ENCODE assay signal across 17 cellular contexts in genomic region chr6:81263531-81264168, GRCh38.
DNase-seq lines count a peak whose midpoint lies in the region; ATAC-seq, FAIRE-seq and TF ChIP-seq lines count a peak whose summit lies in the region.
"Had no signal": no experiment of that assay in that cellular context is flagged by ENCODE, and none has a peak within 500 bp of the region (broad histone marks: within the 10 kb centered on the region; RNA-seq: fewer than 3 reads in every experiment).

No MANE protein-coding gene starts in this region.

- intact Hi-C loops in HepG2 (cut with micrococcal nuclease; ENCODE audit: unreplicated experiment) (no loop called here), right lobe of liver (cut with DNase I) (no loop called here), sciatic nerve (cut with DNase I) (no loop called here), aorta (cut with DNase I) (no loop called here)

- CTCF ChIA-PET in HepG2 (lab: Yijun Ruan, JAX; ENCODE audit: low intra/inter-chr PET ratio, low total read pairs): no interaction called here

- H3K27me3 ChIP-seq in HepG2 (ENCODE audit: control insufficient read depth in 1 of 2, insufficient read depth in 2 of 2, low read length in 2 of 2) (no peaks in the 10 kb centered on the region; a peak in 1 of 5 replicates), right lobe of liver (no peaks in the 10 kb centered on the region), aorta (ENCODE audit: control insufficient read depth in 1 of 2, insufficient read depth in 2 of 2, low read length in 1 of 2) (no peaks in the 10 kb centered on the region)
- H3K27me3 ChIP-seq: BE2C had no signal

- no peak overlapping the region for H3K9ac ChIP-seq in HepG2 (ENCODE audit: insufficient read depth, low read depth, low read length)

- H2AFZ ChIP-seq in HepG2 (ENCODE audit: low read length): no peak overlapping the region

- DNase-seq in HepG2 (ENCODE audit: low spot score) (no peak), right lobe of liver (no peak), left lobe of liver (ENCODE audit: low spot score) (peak; percentile 40), sciatic nerve (ENCODE audit: low spot score) (peak; percentile 44), aorta (peak; percentile 30 to 61), NCI-H510A (lab: John Stamatoyannopoulos, UW) (no peak), AG20443 (ENCODE audit: low spot score) (no peak)
- DNase-seq: BE2C, DMS153, DMS79 treated with DMSO at 0.1 percent for 48 hours, EL, GM23248 had no signal

- no peaks in the 10 kb centered on the region for H4K20me1 ChIP-seq in HepG2 (ENCODE audit: insufficient read depth, low read length)

- POLR2A ChIA-PET in HepG2 (lab: Yijun Ruan, JAX): no interaction called here

- no peak for TF ChIP-seq POLR2A in HepG2 (IDR thresholded peaks at IDR 0.05; ENCODE audit: insufficient read depth in 1 of 2, low read depth in 2 of 2, low read length in 2 of 2)
- TF ChIP-seq POLR2A in right lobe of liver (IDR thresholded peaks at IDR 0.05): no peak

- H3K27ac ChIP-seq in HepG2 (ENCODE audit: extremely low read length, insufficient read depth, low read length): no peak overlapping the region
- no peak overlapping the region for H3K27ac ChIP-seq in right lobe of liver
- no peak overlapping the region for H3K27ac ChIP-seq in aorta (ENCODE audit: low read depth in 1 of 2, low read length in 2 of 2)
- H3K27ac ChIP-seq: C4-2B, GM23248 had no signal

- TF ChIP-seq RAD21 in HepG2 (CRISPR knock-in tag; IDR thresholded peaks at IDR 0.05): no peak

- TF ChIP-seq CTCF in HepG2 (CRISPR knock-in tag; IDR thresholded peaks at IDR 0.05): no peak
- TF ChIP-seq CTCF in right lobe of liver (IDR thresholded peaks at IDR 0.05): no peak

- H3K4me2 ChIP-seq in HepG2 (ENCODE audit: low read depth, low read length): no peak overlapping the region

- H3K4me3 ChIP-seq in HepG2 (replicated peaks in 1 of 3; ENCODE audit: insufficient read depth in 1 of 3, low read depth in 2 of 3, low read length in 3 of 3): no peak overlapping the region
- H3K4me3 ChIP-seq in right lobe of liver: no peak overlapping the region
- H3K4me3 ChIP-seq in aorta (ENCODE audit: low read length in 2 of 2): no peak overlapping the region

- FAIRE-seq in HepG2 (lab: Jason Lieb, UNC): no peak
- FAIRE-seq: D721Med, G401.6, GM12891, H54 had no signal

- ATAC-seq in HepG2 (peak; percentile 41; the same call in 2 of the 3 replicates), right lobe of liver (no peak), left lobe of liver (no peak), sciatic nerve (peak; percentile 48), aorta (ENCODE audit: low FRiP score) (no peak)

- H3K4me1 ChIP-seq in HepG2 (ENCODE audit: insufficient read depth, low read length) (no peaks in the 10 kb centered on the region), right lobe of liver (peaks cover 0 to 5% (median 0%) of the 10 kb centered on the region in 4 donors), aorta (ENCODE audit: control insufficient read depth in 1 of 2, insufficient read depth in 2 of 2, low read length in 2 of 2) (no peaks in the 10 kb centered on the region)
- H3K4me1 ChIP-seq: BE2C had no signal

- WGBS in HepG2 (ENCODE audit: low lambda C conversion rate): 80% methylated on average over 5 of the region's 17 CpGs
- WGBS in right lobe of liver (ENCODE audit: insufficient coverage, low coverage, low lambda C conversion rate, missing lambda C conversion rate): 92% methylated on average over 4 of the region's 17 CpGs
- 68 to 71% methylated on average over 17 of the region's 17 CpGs for WGBS in aorta, 2 donors

- no peaks in the 10 kb centered on the region for H3K79me2 ChIP-seq in HepG2 (ENCODE audit: insufficient read depth, low read length)

- H3K9me3 ChIP-seq in HepG2 (ENCODE audit: low read length): no peaks in the 10 kb centered on the region
- no peaks in the 10 kb centered on the region for H3K9me3 ChIP-seq in right lobe of liver
- H3K9me3 ChIP-seq in aorta (ENCODE audit: control insufficient read depth, low read length): no peaks in the 10 kb centered on the region
- H3K9me3 ChIP-seq: BE2C had no signal

- TF ChIP-seq EP300 in HepG2 (IDR thresholded peaks at IDR 0.05; ENCODE audit: low read depth in 2 of 2, low read length in 2 of 2) (no peak), HepG2 (CRISPR knock-in tag; IDR thresholded peaks at IDR 0.05; ENCODE audit: borderline replicate concordance) (no peak)

- in situ Hi-C loops in HepG2 (cut with HindIII; ENCODE audit: extremely low pct_ligation_motif_present, low pct_unique_long_range_greater_than_20kb): no loop called here

- BruUV-seq in HepG2 (replicated peaks; lab: Mats Ljungman, UMichigan): no TSS peak

- H3K36me3 ChIP-seq in HepG2 (replicated peaks in 1 of 2; ENCODE audit: control insufficient read depth in 1 of 2, insufficient read depth in 2 of 2, low read length in 2 of 2): no peaks in the 10 kb centered on the region
- H3K36me3 ChIP-seq in right lobe of liver: no peaks in the 10 kb centered on the region
- H3K36me3 ChIP-seq in aorta (ENCODE audit: control insufficient read depth in 1 of 2, insufficient read depth in 2 of 2, low read length in 1 of 2): no peaks in the 10 kb centered on the region
- H3K36me3 ChIP-seq: BE2C had no signal

TF ChIP-seq in HepG2, 621 proteins besides CTCF, POLR2A, EP300 and RAD21 (continues in another document):
- TF ChIP-seq ZNF282 (IDR thresholded peaks at IDR 0.05; ENCODE audit: partially characterized antibody): no peak
- no peak for TF ChIP-seq ZFP36L1 (CRISPR knock-in tag; IDR thresholded peaks at IDR 0.05)
- TF ChIP-seq PCBP2 (optimal IDR thresholded peaks at IDR 0.05; ENCODE audit: low read depth, low read length, poor library complexity, severe bottlenecking): no peak
- no peak for TF ChIP-seq ZNF33B (CRISPR knock-in tag; IDR thresholded peaks at IDR 0.05)
- TF ChIP-seq ZMAT3 (CRISPR knock-in tag; conservative IDR thresholded peaks at IDR 0.05): no peak
- TF ChIP-seq ETS1 (CRISPR knock-in tag; IDR thresholded peaks at IDR 0.05): no peak
- TF ChIP-seq GMEB1 (CRISPR knock-in tag; IDR thresholded peaks at IDR 0.05; ENCODE audit: borderline replicate concordance): no peak
- TF ChIP-seq MEIS2 (CRISPR knock-in tag; IDR thresholded peaks at IDR 0.05): no peak
- no peak for TF ChIP-seq ZNF354B (CRISPR knock-in tag; IDR thresholded peaks at IDR 0.05)
- TF ChIP-seq ZC3H4 (CRISPR knock-in tag; IDR thresholded peaks at IDR 0.05; ENCODE audit: borderline replicate concordance): no peak
- no peak for TF ChIP-seq RNF2 (conservative IDR thresholded peaks at IDR 0.05; ENCODE audit: low read depth)
- TF ChIP-seq NFE2L1 (CRISPR knock-in tag; IDR thresholded peaks at IDR 0.05; ENCODE audit: borderline replicate concordance): no peak
- TF ChIP-seq ZBTB46 (CRISPR knock-in tag; IDR thresholded peaks at IDR 0.05; ENCODE audit: borderline replicate concordance): no peak
- TF ChIP-seq NFYB (CRISPR knock-in tag; IDR thresholded peaks at IDR 0.05): no peak
- TF ChIP-seq EZH2 (conservative IDR thresholded peaks at IDR 0.05; ENCODE audit: low read depth, low read length): no peak
- no peak for TF ChIP-seq ZNF777 (CRISPR knock-in tag; IDR thresholded peaks at IDR 0.05)
- no peak for TF ChIP-seq ETV6 (CRISPR knock-in tag; conservative IDR thresholded peaks at IDR 0.05)
- no peak for TF ChIP-seq XRCC5 (optimal IDR thresholded peaks at IDR 0.05; ENCODE audit: low read length)

Comparison
In these comparisons a context has a peak if more than half of its experiments do, and no peak if none do; other contexts are left out.
1. ATAC-seq: peak in HepG2 (single experiment) and sciatic nerve (single experiment); none in right lobe of liver (0 of 4), left lobe of liver (single experiment) and aorta (single experiment).
2. DNase-seq: peak in left lobe of liver (single experiment), sciatic nerve (single experiment) and aorta (2 of 2); none in HepG2 (single experiment), right lobe of liver (0 of 3), NCI-H510A (single experiment) and AG20443 (single experiment).